In the genomic region with DNA sequence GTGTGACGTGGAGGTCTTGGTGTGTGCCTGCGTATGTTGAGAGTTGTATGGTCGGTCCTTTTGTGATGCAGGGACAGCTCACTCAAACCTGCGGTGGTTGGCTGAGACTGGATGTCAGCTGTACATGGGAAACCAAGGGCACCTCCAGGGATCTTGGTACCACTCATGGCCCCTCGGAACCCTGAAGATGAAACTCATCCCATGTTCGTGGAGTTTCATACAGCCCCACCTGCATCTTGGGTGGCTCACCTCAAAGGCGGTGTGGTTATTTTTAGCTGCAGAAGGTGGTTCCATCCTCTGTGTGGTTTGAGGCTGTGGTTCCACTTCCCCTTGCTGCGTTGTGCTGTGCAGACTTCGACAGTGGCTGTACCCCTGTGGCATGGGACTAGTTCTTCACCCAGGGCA, we compare ENCODE assay signal across 10 cellular contexts. TPM values are rescaled to one million over a fixed set of nuclear protein-coding genes. Genes with fewer than 3 reads are reported as not detected.
DNase-seq lines count a peak whose midpoint lies in the region; ATAC-seq and TF ChIP-seq lines count a peak whose summit lies in the region.
"Had no signal": no experiment of that assay in that cellular context is flagged by ENCODE, and none has a peak within 500 bp of the region (broad histone marks: within the 10 kb centered on the region; RNA-seq: fewer than 3 reads in every experiment).

No MANE protein-coding gene starts in this region.

- no peak for TF ChIP-seq CTCF in Peyer's patch (IDR thresholded peaks at IDR 0.05)

- ATAC-seq in HG02870 (IDR thresholded peaks at IDR 0.05; ENCODE audit: unreplicated experiment) (peak; percentile 97), left lobe of liver (no peak)
- peak; percentile 94 to 96 for ATAC-seq in stimulated activated naive B cell treated with anti-CD40 and anti-IgM and Interleukin-4, amounts not matched to agents 10 μg/mL and 1 μg/mL and 100 μg/mL, for 72 hours (replicated peaks)

- no peaks in the 10 kb centered on the region for H3K9me3 Mint-ChIP-seq in stimulated activated naive B cell treated with anti-CD40 and anti-IgM and Interleukin-4, amounts not matched to agents 10 μg/mL and 1 μg/mL and 100 μg/mL, for 72 hours

- peak overlapping the region; percentile 83 for H3K27ac Mint-ChIP-seq in stimulated activated naive B cell treated with anti-CD40 and anti-IgM and Interleukin-4, amounts not matched to agents 10 μg/mL and 1 μg/mL and 100 μg/mL, for 72 hours

- H3K27me3 Mint-ChIP-seq in stimulated activated naive B cell treated with anti-CD40 and anti-IgM and Interleukin-4, amounts not matched to agents 10 μg/mL and 1 μg/mL and 100 μg/mL, for 72 hours = no peaks in the 10 kb centered on the region

- H3K4me1 Mint-ChIP-seq in stimulated activated naive B cell treated with anti-CD40 and anti-IgM and Interleukin-4, amounts not matched to agents 10 μg/mL and 1 μg/mL and 100 μg/mL, for 72 hours = peaks cover 54 to 64% of the 10 kb centered on the region in 2 donors

- peak; percentile 4 for DNase-seq in activated CD8-positive, alpha-beta memory T cell treated with anti-CD3 and anti-CD28 coated beads, Interleukin-2, amount 50 U/mL, for 1 hour (ENCODE audit: extremely low read depth)
- DNase-seq in activated CD8-positive, alpha-beta memory T cell treated with anti-CD3 and anti-CD28 coated beads, Interleukin-2, amount 50 U/mL, for 4 hours = no peak
- DNase-seq in Peyer's patch (peak in 2 of 3 donors; percentile 63 to 74), NCI-H226 (no peak), left lobe of liver (ENCODE audit: low spot score) (no peak), occipital lobe (lab: John Stamatoyannopoulos, UW) (no peak)
- peak; percentile 49 for DNase-seq in stimulated activated naive B cell treated with anti-CD40 and anti-IgM and Interleukin-4, amounts not matched to agents 10 μg/mL and 1 μg/mL and 100 μg/mL, for 72 hours
- DNase-seq: heart right ventricle had no signal

- no peaks in the 10 kb centered on the region for H3K9me3 ChIP-seq in Peyer's patch
- H3K9me3 ChIP-seq: heart right ventricle had no signal

- no peak for TF ChIP-seq POLR2A in Peyer's patch (IDR thresholded peaks at IDR 0.05)

- no peaks in the 10 kb centered on the region for H3K27me3 ChIP-seq in Peyer's patch
- H3K27me3 ChIP-seq: heart right ventricle had no signal

- peaks cover 0 to 13% (median 0%) of the 10 kb centered on the region in 4 donors for H3K4me1 ChIP-seq in Peyer's patch
- H3K4me1 ChIP-seq: heart right ventricle had no signal

- H3K27ac ChIP-seq in Peyer's patch = no peak overlapping the region
- H3K27ac ChIP-seq: heart right ventricle, skin epidermis had no signal

- no peak overlapping the region for H3K4me3 ChIP-seq in Peyer's patch
- H3K4me3 ChIP-seq: heart right ventricle, skin epidermis had no signal

- peaks cover 0 to 96% (median 0%) of the 10 kb centered on the region in 3 donors for H3K36me3 ChIP-seq in Peyer's patch

- H3K4me3 Mint-ChIP-seq in stimulated activated naive B cell treated with anti-CD40 and anti-IgM and Interleukin-4, amounts not matched to agents 10 μg/mL and 1 μg/mL and 100 μg/mL, for 72 hours = peak overlapping the region; percentile 7 to 48

- H3K36me3 Mint-ChIP-seq in stimulated activated naive B cell treated with anti-CD40 and anti-IgM and Interleukin-4, amounts not matched to agents 10 μg/mL and 1 μg/mL and 100 μg/mL, for 72 hours = peaks cover 86 to 91% of the 10 kb centered on the region in 2 donors

RNA-seq across cellular contexts. Expression of a gene that starts 52.6 kb away (rescaled TPM):
- total RNA-seq in Peyer's patch = 1 to 10 TPM in 3 of 4 donors, not detected in 1; 1.1 to 8.2 (median 4.7) TPM
- total RNA-seq in left lobe of liver = 1,378 TPM
- total RNA-seq in occipital lobe = 1.9 TPM

Comparison
In these comparisons a context has a peak if more than half of its experiments do, and no peak if none do; other contexts are left out.
1. DNase-seq: peak in activated CD8-positive, alpha-beta memory T cell treated with anti-CD3 and anti-CD28 coated beads, Interleukin-2, amount 50 U/mL, for 1 hour (single experiment), Peyer's patch (2 of 3) and stimulated activated naive B cell treated with anti-CD40 and anti-IgM and Interleukin-4, amounts not matched to agents 10 μg/mL and 1 μg/mL and 100 μg/mL, for 72 hours (single experiment); none in activated CD8-positive, alpha-beta memory T cell treated with anti-CD3 and anti-CD28 coated beads, Interleukin-2, amount 50 U/mL, for 4 hours (single experiment), NCI-H226 (single experiment), left lobe of liver (single experiment) and occipital lobe (single experiment).
2. RNA of a gene that starts 52.6 kb away (total RNA-seq): 1,378 TPM in left lobe of liver (single experiment); 1.1 to 8.2 TPM in Peyer's patch and 1.9 TPM in occipital lobe (single experiment); every median in the first group is over 100 times any median in the second.